Comparison of ENCODE assay signal across 10 cellular contexts in genomic region chr6:55293116-55293515, GRCh38. TPM values are rescaled to one million over a fixed set of nuclear protein-coding genes. Genes with fewer than 3 reads are reported as not detected.
A peak's percentile ranks its signal among the peaks of the same experiment; 100 is the strongest.
DNase-seq lines count a peak whose midpoint lies in the region; ATAC-seq and TF ChIP-seq lines count a peak whose summit lies in the region.
"Had no signal": no experiment of that assay in that cellular context is flagged by ENCODE, and none has a peak within 500 bp of the region (broad histone marks: within the 10 kb centered on the region; RNA-seq: fewer than 3 reads in every experiment).

No MANE protein-coding gene starts in this region.

- H3K27ac ChIP-seq in Panc1 (ENCODE audit: low read length), result no peak overlapping the region

- TF ChIP-seq CTCF in GM12873 (IDR thresholded peaks at IDR 0.05; ENCODE audit: insufficient read depth, low read depth, low read length, missing control alignments) (peak; percentile 34), Panc1 (IDR thresholded peaks at IDR 0.05) (peak; percentile 51; the same call in 1 of the 2 replicates)

- BruUV-seq in Panc1 (replicated peaks; lab: Mats Ljungman, UMichigan), result no TSS peak

- ATAC-seq in Panc1 (no peak), HG03442 (IDR thresholded peaks at IDR 0.05; ENCODE audit: unreplicated experiment) (no peak), T-helper 17 cell (no peak)

- no peaks in the 10 kb centered on the region for H3K9me3 ChIP-seq in Panc1 (ENCODE audit: control insufficient read depth, insufficient read depth, low read depth, low read length)
- no peaks in the 10 kb centered on the region for H3K9me3 ChIP-seq in T-helper 17 cell (ENCODE audit: control insufficient read depth, low read length, poor library complexity, severe bottlenecking)

- no peaks in the 10 kb centered on the region for H3K4me1 ChIP-seq in Panc1 (ENCODE audit: control insufficient read depth, insufficient read depth, low read length)

- H3K36me3 ChIP-seq in Panc1 (ENCODE audit: control insufficient read depth, insufficient read depth, low read length), result no peaks in the 10 kb centered on the region

- no peak overlapping the region for H3K27ac Mint-ChIP-seq in T-helper 17 cell
- H3K27ac Mint-ChIP-seq: activated naive CD4-positive, alpha-beta T cell treated with anti-CD3 and anti-CD28 coated beads for 36 hours had no signal

- intact Hi-C loops in Panc1 (cut with micrococcal nuclease; ENCODE audit: unreplicated experiment), result no loop called here

- DNase-seq in ACHN, result peak; percentile 17
- DNase-seq in Panc1 (ENCODE audit: low read depth, low spot score), result no peak
- peak; percentile 42 for DNase-seq in fibroblast of peridontal ligament (ENCODE audit: extremely low read depth)
- DNase-seq in Ammon's horn (ENCODE audit: low spot score), result no peak
- DNase-seq in pons (ENCODE audit: low spot score), result no peak
- DNase-seq in T-helper 17 cell, result no peak
- DNase-seq: activated naive CD4-positive, alpha-beta T cell treated with anti-CD3 and anti-CD28 coated beads for 36 hours; NCI-H1930 had no signal

- POLR2A ChIA-PET in Panc1 (lab: Charles Lee), result no interaction called here

- in situ Hi-C loops in ACHN (cut with HindIII; ENCODE audit: low pct_ligation_motif_present, low pct_unique_long_range_greater_than_20kb, low sequenced_read_pairs), result no loop called here
- in situ Hi-C loops in Panc1 (cut with HindIII; ENCODE audit: low pct_unique_long_range_greater_than_20kb, low sequenced_read_pairs), result no loop called here

- H3K4me1 Mint-ChIP-seq in T-helper 17 cell, result no peaks in the 10 kb centered on the region

- H3K27me3 ChIP-seq in Panc1 (ENCODE audit: control insufficient read depth, insufficient read depth, low read length), result no peaks in the 10 kb centered on the region

- H3K4me3 Mint-ChIP-seq in T-helper 17 cell, result no peak overlapping the region
- H3K4me3 Mint-ChIP-seq: activated naive CD4-positive, alpha-beta T cell treated with anti-CD3 and anti-CD28 coated beads for 36 hours had no signal

- H3K4me3 ChIP-seq in Panc1 (ENCODE audit: low read depth in 2 of 2, low read length in 2 of 2), result no peak overlapping the region

- CTCF ChIA-PET in Panc1 (lab: Charles Lee), result interaction anchor here (0.8 kb wide), 1 partner anchor 16 kb away, joined by 3 read pairs; no protein-coding TSS in a partner anchor

- H3K27me3 Mint-ChIP-seq in T-helper 17 cell, result no peaks in the 10 kb centered on the region

- no peaks in the 10 kb centered on the region for H3K36me3 Mint-ChIP-seq in T-helper 17 cell (ENCODE audit: low read depth)

RNA-seq across cellular contexts. Expression of gene GFRAL, which starts 34.2 kb away (rescaled TPM):
- total RNA-seq in Panc1 (2021; ENCODE audit: unreplicated experiment), result not detected
- polyA plus RNA-seq in Panc1 (2012; ENCODE audit: insufficient read length), result not detected
- not detected for total RNA-seq in T-helper 17 cell
- total RNA-seq: activated naive CD4-positive, alpha-beta T cell treated with anti-CD3 and anti-CD28 coated beads for 36 hours had no signal

Comparison
In these comparisons a context has a peak if more than half of its experiments do, and no peak if none do; other contexts are left out.
1. DNase-seq: peak in ACHN (single experiment) and fibroblast of peridontal ligament (single experiment); none in Panc1 (single experiment), Ammon's horn (single experiment), pons (single experiment) and T-helper 17 cell (0 of 3).